In the genomic region with DNA sequence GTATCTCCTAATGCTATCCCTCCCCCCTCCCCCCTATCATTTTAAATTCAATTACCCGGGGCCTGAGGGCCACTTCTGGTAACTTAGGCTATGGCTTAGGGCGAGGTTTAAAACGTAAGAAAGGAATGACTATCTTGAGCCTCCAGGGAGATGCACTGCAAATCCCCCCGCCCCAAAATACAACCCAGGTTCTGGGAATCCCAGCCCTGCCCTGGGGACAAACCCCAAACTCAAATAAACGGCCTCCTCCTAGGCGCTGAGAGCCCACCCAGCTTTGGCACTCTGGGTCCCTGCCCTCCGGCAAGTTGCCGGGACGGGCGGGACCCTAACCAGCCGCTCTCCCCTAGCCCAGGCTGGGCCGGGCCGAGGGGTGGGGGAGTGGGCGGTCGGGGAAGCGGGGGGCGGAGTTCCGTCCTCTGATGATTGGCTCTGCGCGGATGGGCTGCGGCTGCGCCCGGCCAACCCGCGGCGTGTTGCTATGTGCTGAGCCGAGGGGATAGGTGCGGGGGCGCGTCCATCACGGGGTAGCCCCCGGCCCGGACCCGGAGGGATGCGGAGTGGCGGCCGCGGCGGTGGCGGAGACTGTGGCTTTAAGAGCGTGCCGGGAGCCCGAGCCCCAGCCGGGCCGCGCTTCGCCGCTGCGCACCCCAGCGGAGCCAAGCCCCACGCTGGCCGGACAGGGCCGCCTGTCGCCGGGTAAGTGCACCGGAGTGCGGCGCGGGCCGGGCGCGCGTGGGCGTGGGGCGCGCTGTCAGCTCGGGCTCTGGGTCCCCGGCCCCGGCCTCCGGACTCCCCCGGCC, we compare ENCODE assay signal across 8 cellular contexts. TPM values are rescaled to one million over a fixed set of nuclear protein-coding genes. Genes with fewer than 3 reads are reported as not detected.
DNase-seq lines count a peak whose midpoint lies in the region; ATAC-seq and TF ChIP-seq lines count a peak whose summit lies in the region.

A gene with protein sequence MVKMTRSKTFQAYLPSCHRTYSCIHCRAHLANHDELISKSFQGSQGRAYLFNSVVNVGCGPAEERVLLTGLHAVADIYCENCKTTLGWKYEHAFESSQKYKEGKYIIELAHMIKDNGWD (plus strand): TSS at position 527 of the 800 bp plus-strand sequence. CDS start 21,755 bp downstream, outside the sequence.

- H3K4me3 ChIP-seq in BE2C (ENCODE audit: low read depth, low read length): peak within 1 kb of the TSS; percentile 83

- peaks cover 64% of the 10 kb centered on the region for H3K4me1 Mint-ChIP-seq in dendritic cell treated with granulocyte-macrophage colony-stimulating factor and Interleukin-4, amounts not matched to agents 40 ng/mL and 50 ng/mL, for 4 days (ENCODE audit: low read depth)

- H3K9me3 Mint-ChIP-seq in dendritic cell treated with granulocyte-macrophage colony-stimulating factor and Interleukin-4, amounts not matched to agents 40 ng/mL and 50 ng/mL, for 4 days: no peaks in the 10 kb centered on the region

- intact Hi-C loops in dendritic cell treated with granulocyte-macrophage colony-stimulating factor and Interleukin-4, amounts not matched to agents 40 ng/mL and 50 ng/mL, for 4 days (cut with micrococcal nuclease): loop anchor here (5.0 kb wide), 1 partner anchor 41 kb away; no protein-coding TSS in a partner anchor

- DNase-seq in BE2C (peak; percentile 99), NCI-H748 treated with DMSO at 0.1 percent for 48 hours (lab: John Stamatoyannopoulos, UW) (peak; percentile 89), left lobe of liver (ENCODE audit: low spot score) (peak; percentile 98)
- peak; percentile 66 to 80 for DNase-seq in activated CD4-positive, alpha-beta T cell treated with anti-CD3 and anti-CD28 coated beads, Interleukin-2, amount 50 U/mL, for 24 hours (ENCODE audit: low read depth in 1 of 2, low spot score in 1 of 2)
- DNase-seq in stimulated activated CD4-positive, alpha-beta T cell treated with anti-CD3 and anti-CD28 coated beads, Interleukin-1b, Interleukin-23, amount 100 ng/mL, for 48 hours: peak; percentile 85

- H3K4me1 ChIP-seq in BE2C: peaks cover 40% of the 10 kb centered on the region

- no peaks in the 10 kb centered on the region for H3K27me3 Mint-ChIP-seq in dendritic cell treated with granulocyte-macrophage colony-stimulating factor and Interleukin-4, amounts not matched to agents 40 ng/mL and 50 ng/mL, for 4 days

- H3K27ac Mint-ChIP-seq in dendritic cell treated with granulocyte-macrophage colony-stimulating factor and Interleukin-4, amounts not matched to agents 40 ng/mL and 50 ng/mL, for 4 days: peak within 1 kb of the TSS; percentile 88

- H3K27me3 ChIP-seq in BE2C: no peaks in the 10 kb centered on the region

- no peaks in the 10 kb centered on the region for H3K9me3 ChIP-seq in BE2C

- peaks cover 12% of the 10 kb centered on the region for H3K36me3 Mint-ChIP-seq in dendritic cell treated with granulocyte-macrophage colony-stimulating factor and Interleukin-4, amounts not matched to agents 40 ng/mL and 50 ng/mL, for 4 days (ENCODE audit: low read depth)

- peak; percentile 92 for ATAC-seq in GM19372 (IDR thresholded peaks at IDR 0.05; ENCODE audit: low read depth, unreplicated experiment)
- peak; percentile 63 for ATAC-seq in HG03558 (IDR thresholded peaks at IDR 0.05; ENCODE audit: extremely low read depth, unreplicated experiment)
- ATAC-seq in left lobe of liver: peak; percentile 79

- TF ChIP-seq CTCF in BE2C (IDR thresholded peaks at IDR 0.05; ENCODE audit: low read depth, low read length): no peak

- H3K4me3 Mint-ChIP-seq in dendritic cell treated with granulocyte-macrophage colony-stimulating factor and Interleukin-4, amounts not matched to agents 40 ng/mL and 50 ng/mL, for 4 days: peak within 1 kb of the TSS; percentile 91

- no peaks in the 10 kb centered on the region for H3K36me3 ChIP-seq in BE2C

RNA-seq across cellular contexts. Expression of the gene that starts here (rescaled TPM):
- polyA plus RNA-seq in BE2C (2012; ENCODE audit: insufficient read depth, insufficient read length, low read depth): 1.3 TPM
- total RNA-seq in left lobe of liver: 18.9 TPM

Comparison
In these comparisons a context has a peak if more than half of its experiments do, and no peak if none do; other contexts are left out.
1. Peak in every context shown above with its lines: DNase-seq, ATAC-seq and H3K4me3 ChIP-seq.